Comparison of ENCODE assay signal across 1 cellular context in the genomic region with DNA sequence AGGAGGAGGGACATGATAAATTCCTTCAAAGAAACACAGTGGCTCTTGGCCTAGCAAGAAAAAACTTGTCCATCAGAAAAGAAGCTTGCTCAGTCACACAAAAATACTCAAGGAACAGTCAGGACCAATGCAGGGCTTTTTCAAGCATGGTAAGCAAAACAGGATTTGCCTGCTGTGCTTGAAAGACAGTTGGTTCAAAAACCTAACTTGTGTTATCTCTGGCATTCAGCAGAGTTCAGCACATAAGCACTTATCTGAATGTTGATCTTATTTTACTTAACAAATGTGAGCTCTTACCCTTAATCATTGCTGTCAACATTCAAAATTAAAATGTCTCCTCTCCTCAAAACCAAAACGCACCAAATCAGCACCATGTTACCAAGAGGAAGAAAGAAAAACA.
TF ChIP-seq lines count a peak whose summit lies in the region.

No MANE protein-coding gene starts in this region.

TF ChIP-seq in WTC11, 78 proteins besides CTCF, POLR2A, EP300 and RAD21 (continued from another document):
- TF ChIP-seq, protein P1, sequence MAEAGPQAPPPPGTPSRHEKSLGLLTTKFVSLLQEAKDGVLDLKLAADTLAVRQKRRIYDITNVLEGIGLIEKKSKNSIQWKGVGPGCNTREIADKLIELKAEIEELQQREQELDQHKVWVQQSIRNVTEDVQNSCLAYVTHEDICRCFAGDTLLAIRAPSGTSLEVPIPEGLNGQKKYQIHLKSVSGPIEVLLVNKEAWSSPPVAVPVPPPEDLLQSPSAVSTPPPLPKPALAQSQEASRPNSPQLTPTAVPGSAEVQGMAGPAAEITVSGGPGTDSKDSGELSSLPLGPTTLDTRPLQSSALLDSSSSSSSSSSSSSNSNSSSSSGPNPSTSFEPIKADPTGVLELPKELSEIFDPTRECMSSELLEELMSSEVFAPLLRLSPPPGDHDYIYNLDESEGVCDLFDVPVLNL (CRISPR knock-in tag; IDR thresholded peaks at IDR 0.05; ENCODE audit: borderline replicate concordance, low read depth) = no peak
- TF ChIP-seq JUN (CRISPR knock-in tag; IDR thresholded peaks at IDR 0.05) = no peak
- no peak for TF ChIP-seq CBFB (CRISPR knock-in tag; IDR thresholded peaks at IDR 0.05; ENCODE audit: low read depth)
- TF ChIP-seq ELF4 (CRISPR knock-in tag; IDR thresholded peaks at IDR 0.05; ENCODE audit: low read depth) = no peak
- TF ChIP-seq, protein P2, sequence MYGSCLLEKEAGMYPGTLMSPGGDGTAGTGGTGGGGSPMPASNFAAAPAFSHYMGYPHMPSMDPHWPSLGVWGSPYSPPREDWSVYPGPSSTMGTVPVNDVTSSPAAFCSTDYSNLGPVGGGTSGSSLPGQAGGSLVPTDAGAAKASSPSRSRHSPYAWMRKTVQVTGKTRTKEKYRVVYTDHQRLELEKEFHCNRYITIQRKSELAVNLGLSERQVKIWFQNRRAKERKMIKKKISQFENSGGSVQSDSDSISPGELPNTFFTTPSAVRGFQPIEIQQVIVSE (CRISPR knock-in tag; IDR thresholded peaks at IDR 0.05; ENCODE audit: borderline replicate concordance) = no peak
- TF ChIP-seq NFATC4 (CRISPR knock-in tag; IDR thresholded peaks at IDR 0.05) = no peak
TF ChIP-seq in WTC11: peak in this region for 0.
